Comparison of ENCODE assay signal across 24 cellular contexts in genomic region chr4:94369046-94369445, GRCh38. TPM values are rescaled to one million over a fixed set of nuclear protein-coding genes. Genes with fewer than 3 reads are reported as not detected.
"Had no signal": no experiment of that assay in that cellular context is flagged by ENCODE, and none has a peak within 500 bp of the region (broad histone marks: within the 10 kb centered on the region; RNA-seq: fewer than 3 reads in every experiment).

No MANE protein-coding gene starts in this region.

- H3K36me3 ChIP-seq: MG63, SJSA1 had no signal

- H3K36me3 Mint-ChIP-seq: IgD-negative memory B cell had no signal

- H3K4me3 ChIP-seq: MG63, SJSA1 had no signal

- H3K27ac ChIP-seq: SJSA1 had no signal

- H3K9me3 ChIP-seq: MG63, SJSA1, SK-N-SH had no signal

- H3K27ac Mint-ChIP-seq: IgD-negative memory B cell had no signal

- H3K4me3 Mint-ChIP-seq: IgD-negative memory B cell had no signal

- DNase-seq: KBM-7, MG63, NCI-H1092, NCI-H1105 treated with DMSO at 0.1 percent for 48 hours, NCI-H1417 treated with DMSO at 0.1 percent for 48 hours, NCI-H146, NCI-H1694 treated with DMSO at 0.1 percent for 48 hours, NCI-H1930, NCI-H2081, NCI-H2107, NCI-H2227 treated with DMSO at 0.1 percent for 48 hours, NCI-H524, NCI-H526 treated with DMSO at 0.1 percent for 48 hours, NCI-H774, Right ventricle myocardium superior, RPMI8226, SIG-M5, SK-N-SH, T-helper 1 cell had no signal

- H3K27me3 ChIP-seq: MG63, SJSA1 had no signal

- ATAC-seq: HepG2 had no signal

- H3K4me1 Mint-ChIP-seq: IgD-negative memory B cell had no signal

RNA-seq across cellular contexts. Expression of gene HPGDS, which starts 26.4 kb away (rescaled TPM):
- total RNA-seq: HepG2, HT1080, LHCN-M2, SJSA1 had no signal
- polyA plus RNA-seq: HepG2, IgD-negative memory B cell, SK-N-SH had no signal
